ENCODE assay signal across 12 cellular contexts in the genomic region with DNA sequence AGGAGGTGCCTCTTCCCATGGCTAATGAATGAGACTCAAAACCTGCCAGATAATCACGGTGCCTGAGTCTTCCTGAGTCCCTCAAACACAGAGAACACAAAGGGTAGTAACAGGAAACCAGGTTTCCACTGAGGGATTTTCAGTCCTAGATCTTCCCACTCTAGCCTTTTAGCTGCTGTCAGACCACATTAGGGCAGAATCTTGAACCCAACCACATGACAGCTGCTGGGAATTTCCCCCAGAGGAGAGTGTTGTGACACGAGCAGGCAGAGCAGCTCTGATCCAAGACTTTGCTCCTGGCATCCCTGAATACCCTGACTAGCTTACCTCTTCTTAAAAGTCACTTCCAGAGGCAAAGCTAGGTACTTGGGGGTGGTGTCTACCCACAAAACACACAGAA. TPM values are rescaled to one million over a fixed set of nuclear protein-coding genes. Genes with fewer than 3 reads are reported as not detected.
DNase-seq lines count a peak whose midpoint lies in the region; ATAC-seq, FAIRE-seq and TF ChIP-seq lines count a peak whose summit lies in the region.
"Had no signal": no experiment of that assay in that cellular context is flagged by ENCODE, and none has a peak within 500 bp of the region (broad histone marks: within the 10 kb centered on the region; RNA-seq: fewer than 3 reads in every experiment).

No MANE protein-coding gene starts in this region.

- H2BK15ac ChIP-seq in H1 (ENCODE audit: low read length) = no peak overlapping the region

- no peak overlapping the region for H3K18ac ChIP-seq in H1 (ENCODE audit: extremely low read depth, low read length)

- no peak overlapping the region for H3K4me3 Mint-ChIP-seq in activated T-cell treated with anti-CD3 and anti-CD28 coated beads, Interleukin-2, amount 50 U/mL, for 24 hours

- H3K79me1 ChIP-seq in H1 (ENCODE audit: low read depth, low read length) = no peaks in the 10 kb centered on the region

- H3K9me3 Mint-ChIP-seq in activated T-cell treated with anti-CD3 and anti-CD28 coated beads, Interleukin-2, amount 50 U/mL, for 24 hours = no peaks in the 10 kb centered on the region

- no peaks in the 10 kb centered on the region for H3K36me3 ChIP-seq in H1 (ENCODE audit: control insufficient read depth in 2 of 4, insufficient read depth in 4 of 4, low read length in 3 of 4)

- no peaks in the 10 kb centered on the region for H3K23me2 ChIP-seq in H1 (ENCODE audit: low read depth, low read length)

- H2BK5ac ChIP-seq in H1 (ENCODE audit: low read depth, low read length) = no peak overlapping the region

- TF ChIP-seq POLR2A in H1 (IDR thresholded peaks at IDR 0.05; ENCODE audit: control extremely low read depth in 1 of 2, low read depth in 2 of 2, low read length in 2 of 2) = no peak

- no peak for FAIRE-seq in H1 (lab: Jason Lieb, UNC)

- WGBS in H1 (ENCODE audit: extremely low coverage in 1 of 2, insufficient coverage in 1 of 2, insufficient read length in 1 of 2, insufficient replicate concordance in 2 of 2, low coverage in 1 of 2, low lambda C conversion rate in 2 of 2, missing lambda C conversion rate in 1 of 2), 2 experiments = 89% methylated on average over 2 of the region's 2 CpGs; no CpG with 5 or more reads in 1 of the 2 experiments

- TF ChIP-seq EP300 in H1 (IDR thresholded peaks at IDR 0.05; ENCODE audit: borderline replicate concordance in 1 of 2, low read depth in 2 of 2, low read length in 2 of 2) = no peak

- no peak overlapping the region for H4K8ac ChIP-seq in H1 (ENCODE audit: extremely low read depth, insufficient read depth, low read length)

- H3K14ac ChIP-seq in H1 (ENCODE audit: insufficient read length) = no peak overlapping the region

- DNase-seq in activated T-cell treated with anti-CD3 and anti-CD28 coated beads, Interleukin-2, amount 50 U/mL, for 24 hours = peak; percentile 36
- DNase-seq in activated T-cell treated with anti-CD3 and anti-CD28 coated beads for 4 hours (no peak), H1 (ENCODE audit: low read depth in 1 of 2, low spot score in 2 of 2) (no peak), DMS79 treated with DMSO at 0.1 percent for 48 hours (lab: John Stamatoyannopoulos, UW) (no peak), cardiac septum (ENCODE audit: low spot score) (no peak)
- peak; percentile 43 for DNase-seq in stimulated activated CD8-positive, alpha-beta memory T cell treated with anti-CD3 and anti-CD28 coated beads, Interleukin-4, amount 100 ng/mL, for 48 hours
- DNase-seq: AML-193, anterior cingulate cortex, NCI-H2171, occipital lobe had no signal

- H3K27me3 Mint-ChIP-seq in activated T-cell treated with anti-CD3 and anti-CD28 coated beads, Interleukin-2, amount 50 U/mL, for 24 hours = peaks cover 69% of the 10 kb centered on the region

- no peaks in the 10 kb centered on the region; a peak in 1 of 7 replicates for H3K4me1 ChIP-seq in H1 (replicated peaks in 1 of 4; ENCODE audit: control insufficient read depth in 3 of 4, insufficient read depth in 4 of 4, low read length in 3 of 4)

- H2BK12ac ChIP-seq in H1 (ENCODE audit: low read depth, low read length) = 0 out of 2 replicates have a peak overlapping the region, but pooled peaks have one; percentile 27

- no peaks in the 10 kb centered on the region for H3K9me3 ChIP-seq in H1 (ENCODE audit: insufficient read depth in 2 of 2, low read depth in 1 of 2, low read length in 1 of 2)

- H3K79me2 ChIP-seq in H1 (ENCODE audit: control insufficient read depth in 1 of 2, insufficient read depth in 2 of 2, low read length in 2 of 2) = no peaks in the 10 kb centered on the region

- TF ChIP-seq RAD21 in H1 (IDR thresholded peaks at IDR 0.05 in 1 of 2, conservative IDR thresholded peaks at IDR 0.05 in 1 of 2; ENCODE audit: low read depth in 2 of 2, low read length in 2 of 2) = no peak

- H4K5ac ChIP-seq in H1 (ENCODE audit: insufficient read length, low read depth, low read length) = no peak overlapping the region

- ATAC-seq in HG03039 (IDR thresholded peaks at IDR 0.05; ENCODE audit: unreplicated experiment) (peak; percentile 46), GM18520 (IDR thresholded peaks at IDR 0.05; ENCODE audit: unreplicated experiment) (no peak)

- CTCF ChIA-PET in H1 (lab: Charles Lee; ENCODE audit: partially characterized antibody) = interaction anchor here (0.6 to 5.6 kb wide), 6 partner anchors 9 to 104 kb away, joined by 3 to 60 read pairs (median 10); no protein-coding TSS in a partner anchor

- H2BK20ac ChIP-seq in H1 (ENCODE audit: low read length) = no peak overlapping the region

- no peak for TF ChIP-seq CTCF in H1 (IDR thresholded peaks at IDR 0.05; ENCODE audit: control extremely low read depth in 1 of 3, insufficient read depth in 1 of 3, low read depth in 1 of 3, low read length in 3 of 3)

- H3K9ac ChIP-seq in H1 (replicated peaks in 1 of 4; ENCODE audit: extremely low read depth in 1 of 4, low read depth in 3 of 4, low read length in 3 of 4) = no peak overlapping the region

- no peak overlapping the region for H2AK5ac ChIP-seq in H1 (ENCODE audit: low read depth, low read length)

- no peak overlapping the region for H3K23ac ChIP-seq in H1 (ENCODE audit: insufficient read length)

- H2AFZ ChIP-seq in H1 (ENCODE audit: low read length) = peak overlapping the region; percentile 64; the same call in 1 of the 2 replicates

- H3K56ac ChIP-seq in H1 (replicated peaks; ENCODE audit: insufficient read length, low read depth, low read length) = no peak overlapping the region

- POLR2A ChIA-PET in H1 (lab: Charles Lee; ENCODE audit: partially characterized antibody) = interaction anchor here (0.6 to 1.2 kb wide), 2 partner anchors 14 to 32 kb away, joined by 3 read pairs; no protein-coding TSS in a partner anchor

- no peak overlapping the region for H3K27ac Mint-ChIP-seq in activated T-cell treated with anti-CD3 and anti-CD28 coated beads, Interleukin-2, amount 50 U/mL, for 24 hours

- H3K27me3 ChIP-seq in H1 (replicated peaks in 1 of 4; ENCODE audit: control insufficient read depth in 3 of 4, extremely low read depth in 1 of 4, insufficient read depth in 3 of 4, low read length in 3 of 4) = no peaks in the 10 kb centered on the region

- no peak overlapping the region for H3K4me3 ChIP-seq in H1 (ENCODE audit: extremely low read depth in 1 of 4, insufficient read depth in 2 of 4, low read depth in 3 of 4, low read length in 4 of 4)

- no peak overlapping the region for H4K91ac ChIP-seq in H1 (replicated peaks; ENCODE audit: insufficient read length, low read length)

- intact Hi-C loops in cardiac septum (cut with DNase I) = no loop called here

- no peak overlapping the region for H2BK120ac ChIP-seq in H1 (replicated peaks; ENCODE audit: low read depth, low read length)

- H3K4me1 Mint-ChIP-seq in activated T-cell treated with anti-CD3 and anti-CD28 coated beads, Interleukin-2, amount 50 U/mL, for 24 hours (ENCODE audit: low read depth) = peaks cover 19% of the 10 kb centered on the region

- no peak overlapping the region for H3K4me2 ChIP-seq in H1 (ENCODE audit: insufficient read depth in 1 of 2, low read depth in 2 of 2, low read length in 2 of 2)

- no peak overlapping the region for H3K27ac ChIP-seq in H1 (ENCODE audit: low read depth, low read length)

- H3K4ac ChIP-seq in H1 (replicated peaks; ENCODE audit: insufficient read length, low read depth, low read length) = no peak overlapping the region

- no peaks in the 10 kb centered on the region for H3K36me3 Mint-ChIP-seq in activated T-cell treated with anti-CD3 and anti-CD28 coated beads, Interleukin-2, amount 50 U/mL, for 24 hours (ENCODE audit: low read depth)

- no peaks in the 10 kb centered on the region for H4K20me1 ChIP-seq in H1 (replicated peaks in 1 of 2; ENCODE audit: control insufficient read depth in 1 of 2, insufficient read depth in 2 of 2, low read length in 2 of 2)

TF ChIP-seq in H1, 55 proteins besides CTCF, POLR2A, EP300 and RAD21 (continues in another document):
- TF ChIP-seq CHD2 (IDR thresholded peaks at IDR 0.05; ENCODE audit: low read length) (no peak), KDM1A (IDR thresholded peaks at IDR 0.05; ENCODE audit: borderline replicate concordance, low read length) (no peak), EGR1 (IDR thresholded peaks at IDR 0.05; ENCODE audit: borderline replicate concordance, low read depth, low read length) (no peak), POU5F1 (IDR thresholded peaks at IDR 0.05; ENCODE audit: low read depth, low read length) (no peak), GABPA (IDR thresholded peaks at IDR 0.05; ENCODE audit: borderline replicate concordance, insufficient read depth, low read length) (no peak), TAF1 (IDR thresholded peaks at IDR 0.05; ENCODE audit: low read depth, low read length) (no peak), MAFK (IDR thresholded peaks at IDR 0.05; ENCODE audit: low read depth, low read length) (no peak), ASH2L (IDR thresholded peaks at IDR 0.05; ENCODE audit: low read length) (no peak), FOSL1 (IDR thresholded peaks at IDR 0.05; ENCODE audit: insufficient read depth, low read depth, low read length) (no peak), CREB1 (IDR thresholded peaks at IDR 0.05) (no peak), GTF2F1 (IDR thresholded peaks at IDR 0.05; ENCODE audit: borderline replicate concordance, low read depth, low read length) (no peak), JUND (IDR thresholded peaks at IDR 0.05; ENCODE audit: low read length) (no peak), ZNF274 (IDR thresholded peaks at IDR 0.05; ENCODE audit: borderline replicate concordance, extremely low read depth, low read length) (no peak)
- TF ChIP-seq, protein P1, sequence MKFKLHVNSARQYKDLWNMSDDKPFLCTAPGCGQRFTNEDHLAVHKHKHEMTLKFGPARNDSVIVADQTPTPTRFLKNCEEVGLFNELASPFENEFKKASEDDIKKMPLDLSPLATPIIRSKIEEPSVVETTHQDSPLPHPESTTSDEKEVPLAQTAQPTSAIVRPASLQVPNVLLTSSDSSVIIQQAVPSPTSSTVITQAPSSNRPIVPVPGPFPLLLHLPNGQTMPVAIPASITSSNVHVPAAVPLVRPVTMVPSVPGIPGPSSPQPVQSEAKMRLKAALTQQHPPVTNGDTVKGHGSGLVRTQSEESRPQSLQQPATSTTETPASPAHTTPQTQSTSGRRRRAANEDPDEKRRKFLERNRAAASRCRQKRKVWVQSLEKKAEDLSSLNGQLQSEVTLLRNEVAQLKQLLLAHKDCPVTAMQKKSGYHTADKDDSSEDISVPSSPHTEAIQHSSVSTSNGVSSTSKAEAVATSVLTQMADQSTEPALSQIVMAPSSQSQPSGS (IDR thresholded peaks at IDR 0.05; ENCODE audit: low read length) = no peak

RNA-seq across cellular contexts. Expression of a gene that starts 28.3 kb away (rescaled TPM):
- 395 and 396 TPM in 2 replicates for total RNA-seq in H1 (2021; fragmentation: NEBNext Ultra II Directional; extraction: Animal tissue kit (Norgen Biotek cat#: 25700))
- polyA plus RNA-seq in H1 (2011; rRNA removed) = 175 and 191 TPM in 2 replicates
- polyA plus RNA-seq in H1 (2011; cell fraction: cytosol; rRNA removed) = 234 TPM
- 241 TPM for polyA plus RNA-seq in H1 (2011; cell fraction: nucleus; rRNA removed)
- polyA plus RNA-seq in H1 (2012, experiment 1 of 2) = 278 to 534 TPM (median 326 TPM) in 4 replicates
- 43.2 TPM for polyA plus RNA-seq in H1 (2012, experiment 2 of 2)
- polyA plus RNA-seq in H1 (2013, experiment 1 of 2) = 237 TPM
- 226 TPM for polyA plus RNA-seq in H1 (2013, experiment 2 of 2)
- polyA minus RNA-seq in H1 (2011; rRNA and poly(A)+ RNA removed) = 421 and 480 TPM in 2 replicates
- polyA minus RNA-seq in H1 (2011; cell fraction: cytosol; rRNA and poly(A)+ RNA removed) = 298 TPM
- 278 TPM for polyA minus RNA-seq in H1 (2011; cell fraction: nucleus; rRNA and poly(A)+ RNA removed)
- 274 TPM for total RNA-seq in cardiac septum

Comparison
In these comparisons a context has a peak if more than half of its experiments do, and no peak if none do; other contexts are left out.
1. DNase-seq: peak in activated T-cell treated with anti-CD3 and anti-CD28 coated beads, Interleukin-2, amount 50 U/mL, for 24 hours (single experiment) and stimulated activated CD8-positive, alpha-beta memory T cell treated with anti-CD3 and anti-CD28 coated beads, Interleukin-4, amount 100 ng/mL, for 48 hours (single experiment); none in activated T-cell treated with anti-CD3 and anti-CD28 coated beads for 4 hours (single experiment), H1 (0 of 2), DMS79 treated with DMSO at 0.1 percent for 48 hours (single experiment) and cardiac septum (single experiment).